Comparison of ENCODE assay signal across 10 cellular contexts in the genomic region with DNA sequence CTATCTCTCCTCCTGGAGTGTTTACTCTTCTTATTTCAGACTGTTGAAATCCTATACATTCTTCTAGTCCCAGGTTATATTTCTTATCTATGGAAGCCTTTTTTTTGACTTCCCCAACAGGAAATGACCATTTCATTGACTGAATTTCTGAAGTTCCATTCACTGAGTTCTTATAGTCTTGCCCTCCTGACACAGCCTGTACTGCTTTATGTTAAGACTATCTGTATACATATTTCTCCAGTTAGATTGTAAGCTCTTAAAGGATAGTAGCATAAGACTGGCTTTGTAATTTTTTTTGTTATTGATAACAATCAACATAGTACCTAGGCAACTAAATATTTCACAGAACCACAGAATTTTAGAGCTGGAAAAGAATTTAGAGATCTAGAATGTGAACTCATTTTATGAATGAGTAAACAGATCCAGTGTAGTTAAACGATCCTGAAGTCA. TPM values are rescaled to one million over a fixed set of nuclear protein-coding genes. Genes with fewer than 3 reads are reported as not detected.
DNase-seq lines count a peak whose midpoint lies in the region; ATAC-seq and TF ChIP-seq lines count a peak whose summit lies in the region.
"Had no signal": no experiment of that assay in that cellular context is flagged by ENCODE, and none has a peak within 500 bp of the region (broad histone marks: within the 10 kb centered on the region; RNA-seq: fewer than 3 reads in every experiment).

No MANE protein-coding gene starts in this region.

- H3K36me3 ChIP-seq in RWPE2 (ENCODE audit: low read depth): no peaks in the 10 kb centered on the region

- H3K27me3 ChIP-seq in RWPE2 (ENCODE audit: insufficient read depth, poor library complexity, severe bottlenecking) (no peaks in the 10 kb centered on the region), right cardiac atrium (ENCODE audit: control insufficient read depth, insufficient read depth) (no peaks in the 10 kb centered on the region)

- no peak for ATAC-seq in RWPE2 (ENCODE audit: low read depth)
- ATAC-seq in GM21526 (IDR thresholded peaks at IDR 0.05; ENCODE audit: low FRiP score, unreplicated experiment): no peak
- no peak for ATAC-seq in HG02981 (IDR thresholded peaks at IDR 0.05; ENCODE audit: unreplicated experiment)
- no peak for ATAC-seq in right cardiac atrium

- DNase-seq in EL: peak; percentile 52
- DNase-seq in RWPE2 (ENCODE audit: low spot score): no peak
- peak; percentile 73 for DNase-seq in dermis blood vessel endothelial cell
- no peak for DNase-seq in progenitor cell of endocrine pancreas (ENCODE audit: low spot score, unreplicated experiment)
- DNase-seq in right cardiac atrium: no peak
- no peak for DNase-seq in iPS-NIHi7 (ENCODE audit: extremely low spot score)
- DNase-seq: glutamatergic neuron, NCI-H187 had no signal

- H3K27ac ChIP-seq in RWPE2 (ENCODE audit: poor library complexity, severe bottlenecking): peak overlapping the region; percentile 98
- H3K27ac ChIP-seq in right cardiac atrium (ENCODE audit: low read length): no peak overlapping the region

- no peaks in the 10 kb centered on the region for H3K36me3 Mint-ChIP-seq in progenitor cell of endocrine pancreas (ENCODE audit: insufficient read depth)

- peaks cover 57% of the 10 kb centered on the region for H3K4me1 ChIP-seq in RWPE2 (ENCODE audit: insufficient read depth, poor library complexity, severe bottlenecking)
- no peaks in the 10 kb centered on the region for H3K4me1 ChIP-seq in right cardiac atrium (ENCODE audit: control insufficient read depth, insufficient read depth, low read length)

- H3K4me3 ChIP-seq in RWPE2 (ENCODE audit: severe bottlenecking): no peak overlapping the region
- H3K4me3 ChIP-seq in right cardiac atrium (ENCODE audit: low read length): no peak overlapping the region

- no peaks in the 10 kb centered on the region for H3K9me3 Mint-ChIP-seq in progenitor cell of endocrine pancreas (ENCODE audit: low read depth)

- peak overlapping the region; percentile 54 for H3K27ac Mint-ChIP-seq in progenitor cell of endocrine pancreas

- no peak overlapping the region for H3K4me3 Mint-ChIP-seq in progenitor cell of endocrine pancreas (ENCODE audit: low read depth)

- no peaks in the 10 kb centered on the region for H3K9me3 ChIP-seq in RWPE2 (ENCODE audit: severe bottlenecking)
- H3K9me3 ChIP-seq in right cardiac atrium (ENCODE audit: control insufficient read depth, low read length): no peaks in the 10 kb centered on the region

- H3K4me1 Mint-ChIP-seq in progenitor cell of endocrine pancreas (ENCODE audit: low read depth): peaks cover 31% of the 10 kb centered on the region

- WGBS in right cardiac atrium: 51% methylated on average over 1 of the region's 1 CpG

- intact Hi-C loops in right cardiac atrium (cut with DNase I): loop anchor here (2.0 to 10.0 kb wide), 4 partner anchors 68 to 87 kb away; no protein-coding TSS in a partner anchor

- no peaks in the 10 kb centered on the region for H3K27me3 Mint-ChIP-seq in progenitor cell of endocrine pancreas

- TF ChIP-seq CTCF in RWPE2 (IDR thresholded peaks at IDR 0.05; ENCODE audit: poor library complexity, severe bottlenecking) (no peak), progenitor cell of endocrine pancreas (IDR thresholded peaks at IDR 0.05; ENCODE audit: unreplicated experiment) (no peak)

RNA-seq across cellular contexts. Expression of gene MACF1, which starts 14.9 kb away (rescaled TPM):
- total RNA-seq in dermis blood vessel endothelial cell (653 and 751 TPM in 2 replicates), progenitor cell of endocrine pancreas (241 and 285 TPM in 2 replicates), right cardiac atrium (100 to 1,000 TPM; 294 to 359 (median 326) TPM)
- polyA plus RNA-seq in right cardiac atrium: 145 TPM

Comparison
In these comparisons a context has a peak if more than half of its experiments do, and no peak if none do; other contexts are left out.
1. DNase-seq: peak in EL (single experiment) and dermis blood vessel endothelial cell (single experiment); none in RWPE2 (single experiment), progenitor cell of endocrine pancreas (single experiment), right cardiac atrium (0 of 3) and iPS-NIHi7 (single experiment).